In genomic region chr15:40841741-40842140, GRCh38 we compare ENCODE assay signal across 37 cellular contexts. TPM values are rescaled to one million over a fixed set of nuclear protein-coding genes. Genes with fewer than 3 reads are reported as not detected.
"Had no signal": no experiment of that assay in that cellular context is flagged by ENCODE, and none has a peak within 500 bp of the region (broad histone marks: within the 10 kb centered on the region; RNA-seq: fewer than 3 reads in every experiment).

No MANE protein-coding gene starts in this region.

- H3K4me3 ChIP-seq: adrenal gland, ascending aorta, cardiac muscle cell had no signal

- ATAC-seq: activated CD8-positive, alpha-beta T cell treated with anti-CD3 and anti-CD28 coated beads for 36 hours; activated naive CD4-positive, alpha-beta T cell treated with anti-CD3 and anti-CD28 coated beads, Interleukin-2, amount 50 U/mL, for 72 hours; activated T-cell treated with anti-CD3 and anti-CD28 coated beads, Interleukin-2, amount 50 U/mL, for 4 hours; activated T-cell treated with anti-CD3 and anti-CD28 coated beads, Interleukin-2, amount 50 U/mL, for 72 hours; activated T-helper 17 cell treated with anti-CD3 and anti-CD28 coated beads, Interleukin-2, amount 50 U/mL, for 72 hours had no signal

- H3K9me3 ChIP-seq: adrenal gland, ascending aorta had no signal

- H3K36me3 ChIP-seq: adrenal gland, ascending aorta, cardiac muscle cell had no signal

- H3K27me3 ChIP-seq: ascending aorta had no signal

- H3K27me3 Mint-ChIP-seq: activated B cell treated with CpG ODN at 0.5 μM for 24 hours; activated T-helper 17 cell treated with anti-CD3 and anti-CD28 coated beads, Interleukin-2, amount 50 U/mL, for 72 hours had no signal

- H3K27ac ChIP-seq: adrenal gland, ascending aorta, cardiac muscle cell, VCaP had no signal

- H3K27ac Mint-ChIP-seq: activated B cell treated with CpG ODN at 0.5 μM for 24 hours; activated CD4-positive, alpha-beta memory T cell treated with anti-CD3 and anti-CD28 coated beads for 36 hours; activated CD4-positive, alpha-beta T cell treated with anti-CD3 and anti-CD28 coated beads, Interleukin-2, amount 10 ng/mL, durations not matched to agents 24 days and 14 days; activated CD8-positive, alpha-beta T cell treated with anti-CD3 and anti-CD28 coated beads for 36 hours; activated naive CD4-positive, alpha-beta T cell treated with anti-CD3 and anti-CD28 coated beads for 36 hours; activated naive CD4-positive, alpha-beta T cell treated with anti-CD3 and anti-CD28 coated beads, Interleukin-2, amount 50 U/mL, for 72 hours; activated naive CD8-positive, alpha-beta T cell treated with anti-CD3 and anti-CD28 coated beads for 36 hours; activated T-cell treated with anti-CD3 and anti-CD28 coated beads, Interleukin-2, amount 50 U/mL, for 72 hours; activated T-helper 1 cell treated with anti-CD3 and anti-CD28 coated beads, Interleukin-12 subunit alpha, Interleukin-12 subunit beta, Interleukin-2, Interleukin-4 antibody, amounts not matched to agents 30 ng/mL and 10 ng/mL and 1 ng/mL, durations not matched to agents 14 hours and 24 hours and 36 hours; activated T-helper 17 cell treated with anti-CD3 and anti-CD28 coated beads, Interleukin-2, amount 50 U/mL, for 72 hours; brain; T-helper 1 cell treated with Interleukin-12 subunit alpha and Interleukin-12 subunit beta and Interleukin-4 antibody, amounts not matched to agents 30 μg/mL and 1 μg/mL, for 36 hours; T-helper 2 cell treated with Interferon-gamma antibody and Interleukin-4, amounts not matched to agents 5 μg/mL and 100 μg/mL, for 36 hours had no signal

- H3K9me3 Mint-ChIP-seq: activated B cell treated with CpG ODN at 0.5 μM for 24 hours; activated CD4-positive, alpha-beta memory T cell treated with anti-CD3 and anti-CD28 coated beads for 36 hours; activated CD4-positive, alpha-beta T cell treated with anti-CD3 and anti-CD28 coated beads, Interleukin-2, amount 10 ng/mL, durations not matched to agents 24 days and 14 days; activated CD8-positive, alpha-beta T cell treated with anti-CD3 and anti-CD28 coated beads for 36 hours; activated naive CD4-positive, alpha-beta T cell treated with anti-CD3 and anti-CD28 coated beads for 36 hours; activated naive CD4-positive, alpha-beta T cell treated with anti-CD3 and anti-CD28 coated beads, Interleukin-2, amount 50 U/mL, for 72 hours; activated naive CD8-positive, alpha-beta T cell treated with anti-CD3 and anti-CD28 coated beads for 36 hours; activated T-cell treated with anti-CD3 and anti-CD28 coated beads, Interleukin-2, amount 50 U/mL, for 4 hours; activated T-cell treated with anti-CD3 and anti-CD28 coated beads, Interleukin-2, amount 50 U/mL, for 72 hours; activated T-helper 1 cell treated with anti-CD3 and anti-CD28 coated beads, Interleukin-12 subunit alpha, Interleukin-12 subunit beta, Interleukin-2, Interleukin-4 antibody, amounts not matched to agents 30 ng/mL and 10 ng/mL and 1 ng/mL, durations not matched to agents 14 hours and 24 hours and 36 hours; activated T-helper 17 cell treated with anti-CD3 and anti-CD28 coated beads, Interleukin-2, amount 50 U/mL, for 72 hours; T-helper 1 cell treated with Interleukin-12 subunit alpha and Interleukin-12 subunit beta and Interleukin-4 antibody, amounts not matched to agents 30 μg/mL and 1 μg/mL, for 36 hours; T-helper 2 cell treated with Interferon-gamma antibody and Interleukin-4, amounts not matched to agents 5 μg/mL and 100 μg/mL, for 36 hours had no signal

- H3K4me3 Mint-ChIP-seq: activated B cell treated with CpG ODN at 0.5 μM for 24 hours; activated CD4-positive, alpha-beta memory T cell treated with anti-CD3 and anti-CD28 coated beads for 36 hours; activated CD4-positive, alpha-beta T cell treated with anti-CD3 and anti-CD28 coated beads, Interleukin-2, amount 10 ng/mL, durations not matched to agents 24 days and 14 days; activated CD8-positive, alpha-beta T cell treated with anti-CD3 and anti-CD28 coated beads for 36 hours; activated naive CD4-positive, alpha-beta T cell treated with anti-CD3 and anti-CD28 coated beads for 36 hours; activated naive CD8-positive, alpha-beta T cell treated with anti-CD3 and anti-CD28 coated beads for 36 hours; activated T-cell treated with anti-CD3 and anti-CD28 coated beads, Interleukin-2, amount 50 U/mL, for 4 hours; activated T-cell treated with anti-CD3 and anti-CD28 coated beads, Interleukin-2, amount 50 U/mL, for 72 hours; activated T-helper 17 cell treated with anti-CD3 and anti-CD28 coated beads, Interleukin-2, amount 50 U/mL, for 72 hours; T-helper 1 cell treated with Interleukin-12 subunit alpha and Interleukin-12 subunit beta and Interleukin-4 antibody, amounts not matched to agents 30 μg/mL and 1 μg/mL, for 36 hours; T-helper 2 cell treated with Interferon-gamma antibody and Interleukin-4, amounts not matched to agents 5 μg/mL and 100 μg/mL, for 36 hours had no signal

- DNase-seq: activated B cell treated with CpG ODN at 0.5 μM for 24 hours; activated CD4-positive, alpha-beta memory T cell treated with anti-CD3 and anti-CD28 coated beads for 36 hours; activated CD4-positive, alpha-beta T cell treated with anti-CD3 and anti-CD28 coated beads for 4 hours; activated CD4-positive, alpha-beta T cell treated with anti-CD3 and anti-CD28 coated beads, Interleukin-2, amount 10 ng/mL, durations not matched to agents 24 days and 14 days; activated CD4-positive, alpha-beta T cell treated with anti-CD3 and anti-CD28 coated beads, Interleukin-2, amount 50 U/mL, for 1 hour; activated CD4-positive, alpha-beta T cell treated with anti-CD3 and anti-CD28 coated beads, Interleukin-2, amount 50 U/mL, for 4 hours; activated CD4-positive, CD25-positive, alpha-beta regulatory T cell treated with anti-CD3 and anti-CD28 coated beads, Interleukin-2, amount 50 U/mL, for 72 hours; activated CD8-positive, alpha-beta memory T cell treated with anti-CD3 and anti-CD28 coated beads, Interleukin-2, amount 50 U/mL, for 4 hours; activated CD8-positive, alpha-beta T cell treated with anti-CD3 and anti-CD28 coated beads for 36 hours; activated effector memory CD4-positive, alpha-beta T cell treated with anti-CD3 and anti-CD28 coated beads, Interleukin-2, amount 50 U/mL, for 16 hours; activated gamma-delta T cell treated with Interleukin-2 at 50 U/mL for 16 hours; activated naive CD4-positive, alpha-beta T cell; activated naive CD4-positive, alpha-beta T cell treated with anti-CD3 and anti-CD28 coated beads for 36 hours; activated naive CD4-positive, alpha-beta T cell treated with anti-CD3 and anti-CD28 coated beads, Interleukin-2, amount 50 U/mL, for 16 hours; activated naive CD8-positive, alpha-beta T cell treated with anti-CD3 and anti-CD28 coated beads for 36 hours; activated T-cell treated with anti-CD3 and anti-CD28 coated beads for 4 hours; activated T-cell treated with anti-CD3 and anti-CD28 coated beads, Interleukin-2, amount 50 U/mL, for 1 hour; activated T-cell treated with anti-CD3 and anti-CD28 coated beads, Interleukin-2, amount 50 U/mL, for 4 hours; activated T-cell treated with anti-CD3 and anti-CD28 coated beads, Interleukin-2, amount 50 U/mL, for 72 hours; adrenal gland; amniotic stem cell; caudate nucleus; T-helper 1 cell; T-helper 2 cell; T-helper 9 cell had no signal

- H3K36me3 Mint-ChIP-seq: activated CD4-positive, alpha-beta memory T cell treated with anti-CD3 and anti-CD28 coated beads for 36 hours; activated naive CD8-positive, alpha-beta T cell treated with anti-CD3 and anti-CD28 coated beads for 36 hours; brain had no signal

RNA-seq across cellular contexts. Expression of gene PPP1R14D, which starts 13.2 kb away (rescaled TPM):
- total RNA-seq: activated CD4-positive, alpha-beta memory T cell treated with anti-CD3 and anti-CD28 coated beads for 36 hours; activated CD4-positive, alpha-beta T cell treated with anti-CD3 and anti-CD28 coated beads, Interleukin-2, amount 10 ng/mL, durations not matched to agents 24 days and 14 days; activated CD8-positive, alpha-beta memory T cell treated with anti-CD3 and anti-CD28 coated beads for 36 hours; activated CD8-positive, alpha-beta T cell treated with anti-CD3 and anti-CD28 coated beads for 36 hours; activated naive CD4-positive, alpha-beta T cell treated with anti-CD3 and anti-CD28 coated beads for 36 hours; activated naive CD4-positive, alpha-beta T cell treated with anti-CD3 and anti-CD28 coated beads, Interleukin-2, amount 50 U/mL, for 72 hours; activated naive CD8-positive, alpha-beta T cell treated with anti-CD3 and anti-CD28 coated beads for 36 hours; activated T-cell treated with anti-CD3 and anti-CD28 coated beads, Interleukin-2, amount 50 U/mL, for 4 hours; activated T-cell treated with anti-CD3 and anti-CD28 coated beads, Interleukin-2, amount 50 U/mL, for 72 hours; activated T-helper 1 cell treated with anti-CD3 and anti-CD28 coated beads, Interleukin-12 subunit alpha, Interleukin-12 subunit beta, Interleukin-2, Interleukin-4 antibody, amounts not matched to agents 30 ng/mL and 10 ng/mL and 1 ng/mL, durations not matched to agents 14 hours and 24 hours and 36 hours; activated T-helper 17 cell treated with anti-CD3 and anti-CD28 coated beads, Interleukin-2, amount 50 U/mL, for 72 hours; adrenal gland; ascending aorta; bronchial epithelial cell; cardiac muscle cell; cerebellum had no signal
- polyA plus RNA-seq: adrenal gland, cardiac muscle cell had no signal

RNA-seq across cellular contexts. Expression of gene RHOV, which starts 32.3 kb away (rescaled TPM):
- total RNA-seq: ascending aorta had no signal
